ENCODE assay signal across 1 cellular context in genomic region chr11:68271023-68271780, GRCh38.
TF ChIP-seq lines count a peak whose summit lies in the region.

No MANE protein-coding gene starts in this region.

TF ChIP-seq in HepG2, 621 proteins besides CTCF, POLR2A, EP300 and RAD21 (continued from another document and continues in another):
- 0 out of 2 replicates have a peak, but pooled peaks have one; percentile 16 for TF ChIP-seq FOXA1 (IDR thresholded peaks at IDR 0.05)
- peak; percentile 91 for TF ChIP-seq FOXA1 (CRISPR knock-in tag; IDR thresholded peaks at IDR 0.05)
- 0 out of 2 replicates have a peak, but pooled peaks have one; percentile 0 for TF ChIP-seq ZNF691 (CRISPR knock-in tag; IDR thresholded peaks at IDR 0.05; ENCODE audit: borderline replicate concordance, low read depth)
- TF ChIP-seq SMC3 (IDR thresholded peaks at IDR 0.05; ENCODE audit: low read length) = peak; percentile 47
- TF ChIP-seq ARNT2 (CRISPR knock-in tag; IDR thresholded peaks at IDR 0.05; ENCODE audit: low read depth) = no peak
- TF ChIP-seq, protein P1, sequence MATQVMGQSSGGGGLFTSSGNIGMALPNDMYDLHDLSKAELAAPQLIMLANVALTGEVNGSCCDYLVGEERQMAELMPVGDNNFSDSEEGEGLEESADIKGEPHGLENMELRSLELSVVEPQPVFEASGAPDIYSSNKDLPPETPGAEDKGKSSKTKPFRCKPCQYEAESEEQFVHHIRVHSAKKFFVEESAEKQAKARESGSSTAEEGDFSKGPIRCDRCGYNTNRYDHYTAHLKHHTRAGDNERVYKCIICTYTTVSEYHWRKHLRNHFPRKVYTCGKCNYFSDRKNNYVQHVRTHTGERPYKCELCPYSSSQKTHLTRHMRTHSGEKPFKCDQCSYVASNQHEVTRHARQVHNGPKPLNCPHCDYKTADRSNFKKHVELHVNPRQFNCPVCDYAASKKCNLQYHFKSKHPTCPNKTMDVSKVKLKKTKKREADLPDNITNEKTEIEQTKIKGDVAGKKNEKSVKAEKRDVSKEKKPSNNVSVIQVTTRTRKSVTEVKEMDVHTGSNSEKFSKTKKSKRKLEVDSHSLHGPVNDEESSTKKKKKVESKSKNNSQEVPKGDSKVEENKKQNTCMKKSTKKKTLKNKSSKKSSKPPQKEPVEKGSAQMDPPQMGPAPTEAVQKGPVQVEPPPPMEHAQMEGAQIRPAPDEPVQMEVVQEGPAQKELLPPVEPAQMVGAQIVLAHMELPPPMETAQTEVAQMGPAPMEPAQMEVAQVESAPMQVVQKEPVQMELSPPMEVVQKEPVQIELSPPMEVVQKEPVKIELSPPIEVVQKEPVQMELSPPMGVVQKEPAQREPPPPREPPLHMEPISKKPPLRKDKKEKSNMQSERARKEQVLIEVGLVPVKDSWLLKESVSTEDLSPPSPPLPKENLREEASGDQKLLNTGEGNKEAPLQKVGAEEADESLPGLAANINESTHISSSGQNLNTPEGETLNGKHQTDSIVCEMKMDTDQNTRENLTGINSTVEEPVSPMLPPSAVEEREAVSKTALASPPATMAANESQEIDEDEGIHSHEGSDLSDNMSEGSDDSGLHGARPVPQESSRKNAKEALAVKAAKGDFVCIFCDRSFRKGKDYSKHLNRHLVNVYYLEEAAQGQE (IDR thresholded peaks at IDR 0.05; ENCODE audit: borderline replicate concordance in 1 of 2, low read depth in 1 of 2, low read length in 2 of 2) = no peak
- no peak for TF ChIP-seq BRD4 (CRISPR knock-in tag; IDR thresholded peaks at IDR 0.05)
- TF ChIP-seq MIER3 (CRISPR knock-in tag; IDR thresholded peaks at IDR 0.05; ENCODE audit: borderline replicate concordance) = no peak
- TF ChIP-seq ZFP62 (CRISPR knock-in tag; IDR thresholded peaks at IDR 0.05) = no peak
- TF ChIP-seq ZNF180 (CRISPR knock-in tag; IDR thresholded peaks at IDR 0.05; ENCODE audit: borderline replicate concordance, low read depth) = no peak
- TF ChIP-seq NAIF1 (CRISPR knock-in tag; IDR thresholded peaks at IDR 0.05; ENCODE audit: borderline replicate concordance) = 0 out of 2 replicates have a peak, but pooled peaks have one; percentile 1
- TF ChIP-seq, protein P2, sequence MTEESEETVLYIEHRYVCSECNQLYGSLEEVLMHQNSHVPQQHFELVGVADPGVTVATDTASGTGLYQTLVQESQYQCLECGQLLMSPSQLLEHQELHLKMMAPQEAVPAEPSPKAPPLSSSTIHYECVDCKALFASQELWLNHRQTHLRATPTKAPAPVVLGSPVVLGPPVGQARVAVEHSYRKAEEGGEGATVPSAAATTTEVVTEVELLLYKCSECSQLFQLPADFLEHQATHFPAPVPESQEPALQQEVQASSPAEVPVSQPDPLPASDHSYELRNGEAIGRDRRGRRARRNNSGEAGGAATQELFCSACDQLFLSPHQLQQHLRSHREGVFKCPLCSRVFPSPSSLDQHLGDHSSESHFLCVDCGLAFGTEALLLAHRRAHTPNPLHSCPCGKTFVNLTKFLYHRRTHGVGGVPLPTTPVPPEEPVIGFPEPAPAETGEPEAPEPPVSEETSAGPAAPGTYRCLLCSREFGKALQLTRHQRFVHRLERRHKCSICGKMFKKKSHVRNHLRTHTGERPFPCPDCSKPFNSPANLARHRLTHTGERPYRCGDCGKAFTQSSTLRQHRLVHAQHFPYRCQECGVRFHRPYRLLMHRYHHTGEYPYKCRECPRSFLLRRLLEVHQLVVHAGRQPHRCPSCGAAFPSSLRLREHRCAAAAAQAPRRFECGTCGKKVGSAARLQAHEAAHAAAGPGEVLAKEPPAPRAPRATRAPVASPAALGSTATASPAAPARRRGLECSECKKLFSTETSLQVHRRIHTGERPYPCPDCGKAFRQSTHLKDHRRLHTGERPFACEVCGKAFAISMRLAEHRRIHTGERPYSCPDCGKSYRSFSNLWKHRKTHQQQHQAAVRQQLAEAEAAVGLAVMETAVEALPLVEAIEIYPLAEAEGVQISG (CRISPR knock-in tag; IDR thresholded peaks at IDR 0.05) = no peak
- TF ChIP-seq KDM2A (CRISPR knock-in tag; IDR thresholded peaks at IDR 0.05; ENCODE audit: borderline replicate concordance, low read depth) = no peak
- TF ChIP-seq FOXP4 (CRISPR knock-in tag; IDR thresholded peaks at IDR 0.05) = no peak
- TF ChIP-seq CBFB (CRISPR knock-in tag; IDR thresholded peaks at IDR 0.05) = no peak
- no peak for TF ChIP-seq ZNF674 (CRISPR knock-in tag; IDR thresholded peaks at IDR 0.05; ENCODE audit: low read depth)
- TF ChIP-seq HES4 (CRISPR knock-in tag; IDR thresholded peaks at IDR 0.05; ENCODE audit: borderline replicate concordance) = 0 out of 2 replicates have a peak, but pooled peaks have one; percentile 39
- TF ChIP-seq ZFP36L2 (CRISPR knock-in tag; IDR thresholded peaks at IDR 0.05) = no peak
- no peak for TF ChIP-seq SMAD1 (CRISPR knock-in tag; IDR thresholded peaks at IDR 0.05; ENCODE audit: borderline replicate concordance, low read depth)
- no peak; the same call in 1 of the 2 replicates for TF ChIP-seq ZNF317 (CRISPR knock-in tag; IDR thresholded peaks at IDR 0.05)
- TF ChIP-seq ZNF382 (CRISPR knock-in tag; IDR thresholded peaks at IDR 0.05; ENCODE audit: borderline replicate concordance) = no peak
- TF ChIP-seq TBP (CRISPR knock-in tag; IDR thresholded peaks at IDR 0.05) = no peak
- TF ChIP-seq NFE2 (CRISPR knock-in tag; IDR thresholded peaks at IDR 0.05) = no peak
- no peak for TF ChIP-seq HNRNPLL (IDR thresholded peaks at IDR 0.05; ENCODE audit: low read depth, low read length, poor library complexity, severe bottlenecking)
- TF ChIP-seq, protein P3, sequence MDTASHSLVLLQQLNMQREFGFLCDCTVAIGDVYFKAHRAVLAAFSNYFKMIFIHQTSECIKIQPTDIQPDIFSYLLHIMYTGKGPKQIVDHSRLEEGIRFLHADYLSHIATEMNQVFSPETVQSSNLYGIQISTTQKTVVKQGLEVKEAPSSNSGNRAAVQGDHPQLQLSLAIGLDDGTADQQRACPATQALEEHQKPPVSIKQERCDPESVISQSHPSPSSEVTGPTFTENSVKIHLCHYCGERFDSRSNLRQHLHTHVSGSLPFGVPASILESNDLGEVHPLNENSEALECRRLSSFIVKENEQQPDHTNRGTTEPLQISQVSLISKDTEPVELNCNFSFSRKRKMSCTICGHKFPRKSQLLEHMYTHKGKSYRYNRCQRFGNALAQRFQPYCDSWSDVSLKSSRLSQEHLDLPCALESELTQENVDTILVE (CRISPR knock-in tag; IDR thresholded peaks at IDR 0.05) = no peak
- TF ChIP-seq AGO1 (IDR thresholded peaks at IDR 0.05; ENCODE audit: low read depth, low read length, poor library complexity, severe bottlenecking) = no peak
- TF ChIP-seq AKAP8 (CRISPR knock-in tag; IDR thresholded peaks at IDR 0.05) = no peak
- TF ChIP-seq PRMT3 (CRISPR knock-in tag; IDR thresholded peaks at IDR 0.05; ENCODE audit: borderline replicate concordance, low read depth) = 0 out of 2 replicates have a peak, but pooled peaks have one; percentile 19
- no peak for TF ChIP-seq KAT2B (IDR thresholded peaks at IDR 0.05; ENCODE audit: borderline replicate concordance, low read depth, low read length)
- no peak for TF ChIP-seq ZMAT3 (CRISPR knock-in tag; conservative IDR thresholded peaks at IDR 0.05)
- TF ChIP-seq ZNF235 (CRISPR knock-in tag; IDR thresholded peaks at IDR 0.05; ENCODE audit: borderline replicate concordance) = no peak
- TF ChIP-seq DMAP1 (CRISPR knock-in tag; IDR thresholded peaks at IDR 0.05) = peak; percentile 71
- TF ChIP-seq HNRNPH1 (optimal IDR thresholded peaks at IDR 0.05; ENCODE audit: low read depth, low read length) = no peak
- no peak for TF ChIP-seq ZNF501 (CRISPR knock-in tag; IDR thresholded peaks at IDR 0.05)
- no peak for TF ChIP-seq RORA (CRISPR knock-in tag; IDR thresholded peaks at IDR 0.05)
- TF ChIP-seq, protein P4, sequence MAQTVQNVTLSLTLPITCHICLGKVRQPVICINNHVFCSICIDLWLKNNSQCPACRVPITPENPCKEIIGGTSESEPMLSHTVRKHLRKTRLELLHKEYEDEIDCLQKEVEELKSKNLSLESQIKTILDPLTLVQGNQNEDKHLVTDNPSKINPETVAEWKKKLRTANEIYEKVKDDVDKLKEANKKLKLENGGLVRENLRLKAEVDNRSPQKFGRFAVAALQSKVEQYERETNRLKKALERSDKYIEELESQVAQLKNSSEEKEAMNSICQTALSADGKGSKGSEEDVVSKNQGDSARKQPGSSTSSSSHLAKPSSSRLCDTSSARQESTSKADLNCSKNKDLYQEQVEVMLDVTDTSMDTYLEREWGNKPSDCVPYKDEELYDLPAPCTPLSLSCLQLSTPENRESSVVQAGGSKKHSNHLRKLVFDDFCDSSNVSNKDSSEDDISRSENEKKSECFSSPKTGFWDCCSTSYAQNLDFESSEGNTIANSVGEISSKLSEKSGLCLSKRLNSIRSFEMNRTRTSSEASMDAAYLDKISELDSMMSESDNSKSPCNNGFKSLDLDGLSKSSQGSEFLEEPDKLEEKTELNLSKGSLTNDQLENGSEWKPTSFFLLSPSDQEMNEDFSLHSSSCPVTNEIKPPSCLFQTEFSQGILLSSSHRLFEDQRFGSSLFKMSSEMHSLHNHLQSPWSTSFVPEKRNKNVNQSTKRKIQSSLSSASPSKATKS (CRISPR knock-in tag; IDR thresholded peaks at IDR 0.05) = no peak
- TF ChIP-seq, protein P5, sequence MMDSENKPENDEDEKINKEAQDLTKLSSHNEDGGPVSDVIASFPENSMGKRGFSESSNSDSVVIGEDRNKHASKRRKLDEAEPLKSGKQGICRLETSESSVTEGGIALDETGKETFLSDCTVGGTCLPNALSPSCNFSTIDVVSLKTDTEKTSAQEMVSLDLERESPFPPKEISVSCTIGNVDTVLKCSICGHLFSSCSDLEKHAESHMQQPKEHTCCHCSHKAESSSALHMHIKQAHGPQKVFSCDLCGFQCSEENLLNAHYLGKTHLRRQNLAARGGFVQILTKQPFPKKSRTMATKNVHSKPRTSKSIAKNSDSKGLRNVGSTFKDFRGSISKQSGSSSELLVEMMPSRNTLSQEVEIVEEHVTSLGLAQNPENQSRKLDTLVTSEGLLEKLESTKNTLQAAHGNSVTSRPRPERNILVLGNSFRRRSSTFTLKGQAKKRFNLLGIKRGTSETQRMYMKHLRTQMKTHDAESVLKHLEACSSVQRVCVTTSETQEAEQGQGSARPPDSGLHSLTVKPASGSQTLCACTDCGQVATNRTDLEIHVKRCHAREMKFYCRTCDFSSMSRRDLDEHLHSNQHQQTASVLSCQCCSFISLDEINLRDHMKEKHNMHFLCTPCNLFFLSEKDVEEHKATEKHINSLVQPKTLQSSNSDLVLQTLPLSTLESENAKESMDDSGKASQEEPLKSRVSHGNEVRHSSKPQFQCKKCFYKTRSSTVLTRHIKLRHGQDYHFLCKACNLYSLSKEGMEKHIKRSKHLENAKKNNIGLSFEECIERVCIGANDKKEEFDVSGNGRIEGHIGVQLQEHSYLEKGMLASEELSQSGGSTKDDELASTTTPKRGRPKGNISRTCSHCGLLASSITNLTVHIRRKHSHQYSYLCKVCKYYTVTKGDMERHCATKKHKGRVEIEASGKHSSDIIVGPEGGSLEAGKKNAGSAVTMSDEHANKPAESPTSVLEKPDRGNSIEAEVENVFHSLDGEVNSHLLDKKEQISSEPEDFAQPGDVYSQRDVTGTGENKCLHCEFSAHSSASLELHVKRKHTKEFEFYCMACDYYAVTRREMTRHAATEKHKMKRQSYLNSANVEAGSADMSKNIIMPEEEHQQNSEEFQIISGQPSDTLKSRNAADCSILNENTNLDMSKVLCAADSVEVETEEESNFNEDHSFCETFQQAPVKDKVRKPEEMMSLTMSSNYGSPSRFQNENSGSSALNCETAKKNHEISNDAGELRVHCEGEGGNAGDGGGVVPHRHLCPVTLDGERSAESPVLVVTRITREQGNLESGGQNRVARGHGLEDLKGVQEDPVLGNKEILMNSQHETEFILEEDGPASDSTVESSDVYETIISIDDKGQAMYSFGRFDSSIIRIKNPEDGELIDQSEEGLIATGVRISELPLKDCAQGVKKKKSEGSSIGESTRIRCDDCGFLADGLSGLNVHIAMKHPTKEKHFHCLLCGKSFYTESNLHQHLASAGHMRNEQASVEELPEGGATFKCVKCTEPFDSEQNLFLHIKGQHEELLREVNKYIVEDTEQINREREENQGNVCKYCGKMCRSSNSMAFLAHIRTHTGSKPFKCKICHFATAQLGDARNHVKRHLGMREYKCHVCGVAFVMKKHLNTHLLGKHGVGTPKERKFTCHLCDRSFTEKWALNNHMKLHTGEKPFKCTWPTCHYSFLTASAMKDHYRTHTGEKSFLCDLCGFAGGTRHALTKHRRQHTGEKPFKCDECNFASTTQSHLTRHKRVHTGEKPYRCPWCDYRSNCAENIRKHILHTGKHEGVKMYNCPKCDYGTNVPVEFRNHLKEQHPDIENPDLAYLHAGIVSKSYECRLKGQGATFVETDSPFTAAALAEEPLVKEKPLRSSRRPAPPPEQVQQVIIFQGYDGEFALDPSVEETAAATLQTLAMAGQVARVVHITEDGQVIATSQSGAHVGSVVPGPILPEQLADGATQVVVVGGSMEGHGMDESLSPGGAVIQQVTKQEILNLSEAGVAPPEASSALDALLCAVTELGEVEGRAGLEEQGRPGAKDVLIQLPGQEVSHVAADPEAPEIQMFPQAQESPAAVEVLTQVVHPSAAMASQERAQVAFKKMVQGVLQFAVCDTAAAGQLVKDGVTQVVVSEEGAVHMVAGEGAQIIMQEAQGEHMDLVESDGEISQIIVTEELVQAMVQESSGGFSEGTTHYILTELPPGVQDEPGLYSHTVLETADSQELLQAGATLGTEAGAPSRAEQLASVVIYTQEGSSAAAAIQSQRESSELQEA (CRISPR knock-in tag; IDR thresholded peaks at IDR 0.05; ENCODE audit: not compliant biosample characterization) = no peak
- TF ChIP-seq ZNF326 (CRISPR knock-in tag; IDR thresholded peaks at IDR 0.05; ENCODE audit: borderline replicate concordance) = no peak
- no peak for TF ChIP-seq ZSCAN22 (CRISPR knock-in tag; IDR thresholded peaks at IDR 0.05)
- 0 out of 2 replicates have a peak, but pooled peaks have one; percentile 32 for TF ChIP-seq BATF2 (CRISPR knock-in tag; IDR thresholded peaks at IDR 0.05)
- no peak for TF ChIP-seq KAT8 (CRISPR knock-in tag; IDR thresholded peaks at IDR 0.05)
